Comparison of ENCODE assay signal across 26 cellular contexts in the genomic region with DNA sequence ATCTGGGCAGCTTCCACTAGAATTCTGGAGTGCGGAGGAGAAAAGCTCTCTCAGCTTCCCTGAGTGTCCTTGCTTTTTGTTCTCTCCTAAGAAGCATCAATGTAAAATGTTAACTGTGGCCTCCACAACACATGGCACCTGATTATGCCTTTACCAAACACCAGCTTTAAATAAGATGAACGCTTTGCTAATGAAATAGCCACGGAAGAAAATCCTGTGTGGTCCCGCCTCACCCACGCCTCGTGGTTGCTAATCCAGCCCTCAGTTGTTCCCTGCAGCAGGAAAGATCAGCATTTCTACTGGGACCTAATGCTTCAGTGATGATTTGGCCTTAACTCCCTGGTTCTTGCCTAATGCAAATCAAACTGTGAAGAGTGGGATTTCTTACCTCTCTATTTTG. TPM values are rescaled to one million over a fixed set of nuclear protein-coding genes. Genes with fewer than 3 reads are reported as not detected.
DNase-seq lines count a peak whose midpoint lies in the region; FAIRE-seq and TF ChIP-seq lines count a peak whose summit lies in the region.
"Had no signal": no experiment of that assay in that cellular context is flagged by ENCODE, and none has a peak within 500 bp of the region (broad histone marks: within the 10 kb centered on the region; RNA-seq: fewer than 3 reads in every experiment).

No MANE protein-coding gene starts in this region.

- no peak overlapping the region for H3K14ac ChIP-seq in H1 (ENCODE audit: insufficient read length)

- H3K27ac ChIP-seq in breast epithelium (peak overlapping the region; percentile 52 to 69), H1 (ENCODE audit: low read depth, low read length) (no peak overlapping the region), neutrophil (peak overlapping the region; percentile 84), thyroid gland (peak overlapping the region in 2 of 3 donors; percentile 5 to 20)
- H3K27ac ChIP-seq: brain microvascular endothelial cell, PC-9 had no signal

- H3K4me1 ChIP-seq in breast epithelium = peaks cover 0 to 2% of the 10 kb centered on the region in 2 donors
- H3K4me1 ChIP-seq in H1 (replicated peaks in 1 of 4; ENCODE audit: control insufficient read depth in 3 of 4, insufficient read depth in 4 of 4, low read length in 3 of 4) = peaks cover 0 to 2% (median under 1%) of the 10 kb centered on the region in 4 experiments; a peak in 3 of 7 replicates
- peaks cover 76 to 78% of the 10 kb centered on the region in 2 experiments for H3K4me1 ChIP-seq in neutrophil (ENCODE audit: control insufficient read depth in 1 of 2, insufficient read depth in 1 of 2, low read depth in 1 of 2, low read length in 1 of 2)
- H3K4me1 ChIP-seq in thyroid gland = no peaks in the 10 kb centered on the region

- H3K4me3 Mint-ChIP-seq in MCF 10A (ENCODE audit: unreplicated experiment) = no peak overlapping the region
- H3K4me3 Mint-ChIP-seq: activated CD8-positive, alpha-beta T cell treated with anti-CD3 and anti-CD28 coated beads, Interleukin-2, amount 10 ng/mL, durations not matched to agents 7 days and 5 days; CD8-positive, alpha-beta T cell; effector memory CD8-positive, alpha-beta T cell; naive B cell; T-cell had no signal

- no peak overlapping the region for H2AK5ac ChIP-seq in H1 (ENCODE audit: low read depth, low read length)

- BruUV-seq in MCF 10A (replicated peaks; lab: Mats Ljungman, UMichigan) = no TSS peak

- H2BK20ac ChIP-seq in H1 (ENCODE audit: low read length) = no peak overlapping the region

- H3K56ac ChIP-seq in H1 (replicated peaks; ENCODE audit: insufficient read length, low read depth, low read length) = no peak overlapping the region

- CTCF ChIA-PET in MCF 10A (lab: Yijun Ruan, JAX) = no interaction called here
- CTCF ChIA-PET in H1 (lab: Charles Lee; ENCODE audit: partially characterized antibody) = no interaction called here

- 0 out of 2 replicates have a peak overlapping the region, but pooled peaks have one; percentile 70 for H2AFZ ChIP-seq in H1 (ENCODE audit: low read length)
- H2AFZ ChIP-seq: PC-9 had no signal

- TF ChIP-seq EP300 in H1 (IDR thresholded peaks at IDR 0.05; ENCODE audit: borderline replicate concordance in 1 of 2, low read depth in 2 of 2, low read length in 2 of 2) = no peak

- no peak overlapping the region for H3K4me3 ChIP-seq in breast epithelium
- no peak overlapping the region for H3K4me3 ChIP-seq in H1 (ENCODE audit: extremely low read depth in 1 of 4, insufficient read depth in 2 of 4, low read depth in 3 of 4, low read length in 4 of 4)
- H3K4me3 ChIP-seq in neutrophil (ENCODE audit: low read depth in 1 of 2, low read length in 1 of 2) = no peak overlapping the region
- no peak overlapping the region for H3K4me3 ChIP-seq in thyroid gland (replicated peaks in 1 of 3)
- H3K4me3 ChIP-seq: PC-9, transverse colon had no signal

- H4K5ac ChIP-seq in H1 (ENCODE audit: insufficient read length, low read depth, low read length) = no peak overlapping the region

- no peak for FAIRE-seq in H1 (lab: Jason Lieb, UNC)
- FAIRE-seq: colon, kidney had no signal

- H3K18ac ChIP-seq in H1 (ENCODE audit: extremely low read depth, low read length) = no peak overlapping the region

- H3K23ac ChIP-seq in H1 (ENCODE audit: insufficient read length) = no peak overlapping the region

- H3K79me1 ChIP-seq in H1 (ENCODE audit: low read depth, low read length) = no peaks in the 10 kb centered on the region

- no peak overlapping the region for H3K9ac ChIP-seq in H1 (replicated peaks in 1 of 4; ENCODE audit: extremely low read depth in 1 of 4, low read depth in 3 of 4, low read length in 3 of 4)

- no peak overlapping the region for H4K91ac ChIP-seq in H1 (replicated peaks; ENCODE audit: insufficient read length, low read length)

- POLR2A ChIA-PET in MCF 10A (lab: Yijun Ruan, JAX) (no interaction called here), H1 (lab: Charles Lee; ENCODE audit: partially characterized antibody) (no interaction called here)

- H3K9me3 ChIP-seq in breast epithelium (no peaks in the 10 kb centered on the region), H1 (ENCODE audit: insufficient read depth in 2 of 2, low read depth in 1 of 2, low read length in 1 of 2) (no peaks in the 10 kb centered on the region), neutrophil (no peaks in the 10 kb centered on the region), thyroid gland (no peaks in the 10 kb centered on the region)
- H3K9me3 ChIP-seq: transverse colon had no signal

- no peak overlapping the region for H3K4me2 ChIP-seq in H1 (ENCODE audit: insufficient read depth in 1 of 2, low read depth in 2 of 2, low read length in 2 of 2)
- H3K4me2 ChIP-seq: PC-9 had no signal

- no peak for TF ChIP-seq RAD21 in H1 (IDR thresholded peaks at IDR 0.05 in 1 of 2, conservative IDR thresholded peaks at IDR 0.05 in 1 of 2; ENCODE audit: low read depth in 2 of 2, low read length in 2 of 2)

- intact Hi-C loops in breast epithelium (cut with DNase I; ENCODE audit: low total_unique reads) = no loop called here
- intact Hi-C loops in MCF 10A (cut with micrococcal nuclease) = loop anchor here (10.0 kb wide), 1 partner anchor 145 kb away; no protein-coding TSS in a partner anchor
- intact Hi-C loops in thyroid gland (cut with DNase I) = loop anchor here (10.0 kb wide), 3 partner anchors 165 to 635 kb away; no protein-coding TSS in a partner anchor

- H2BK120ac ChIP-seq in H1 (replicated peaks; ENCODE audit: low read depth, low read length) = no peak overlapping the region

- TF ChIP-seq POLR2A in breast epithelium (IDR thresholded peaks at IDR 0.05) (no peak), H1 (IDR thresholded peaks at IDR 0.05; ENCODE audit: control extremely low read depth in 1 of 2, low read depth in 2 of 2, low read length in 2 of 2) (no peak), thyroid gland (IDR thresholded peaks at IDR 0.05) (no peak)

- no peaks in the 10 kb centered on the region; the same call in 1 of the 2 replicates for H3K23me2 ChIP-seq in H1 (ENCODE audit: low read depth, low read length)

- H2BK12ac ChIP-seq in H1 (ENCODE audit: low read depth, low read length) = no peak overlapping the region

- no peaks in the 10 kb centered on the region for H3K36me3 Mint-ChIP-seq in MCF 10A (ENCODE audit: insufficient read depth, unreplicated experiment)
- H3K36me3 Mint-ChIP-seq: CD8-positive, alpha-beta T cell; naive B cell; T-cell had no signal

- no peak overlapping the region for H2BK5ac ChIP-seq in H1 (ENCODE audit: low read depth, low read length)

- no peak overlapping the region for H4K8ac ChIP-seq in H1 (ENCODE audit: extremely low read depth, insufficient read depth, low read length)

- no peak overlapping the region for H3K27ac Mint-ChIP-seq in MCF 10A (ENCODE audit: low read depth, unreplicated experiment)
- H3K27ac Mint-ChIP-seq: activated CD8-positive, alpha-beta T cell treated with anti-CD3 and anti-CD28 coated beads, Interleukin-2, amount 10 ng/mL, durations not matched to agents 7 days and 5 days; CD8-positive, alpha-beta T cell; effector memory CD8-positive, alpha-beta T cell; naive B cell; T-cell had no signal

- H3K4ac ChIP-seq in H1 (replicated peaks; ENCODE audit: insufficient read length, low read depth, low read length) = no peak overlapping the region

- H3K4me1 Mint-ChIP-seq in MCF 10A (ENCODE audit: insufficient read depth, unreplicated experiment) = peaks cover under 1% of the 10 kb centered on the region

- DNase-seq in breast epithelium (ENCODE audit: low spot score in 2 of 2) = no peak
- no peak for DNase-seq in MCF 10A (ENCODE audit: unreplicated experiment)
- DNase-seq in H1 (ENCODE audit: low read depth in 1 of 2, low spot score in 2 of 2) = no peak
- no peak for DNase-seq in thyroid gland
- DNase-seq in activated CD4-positive, alpha-beta T cell treated with anti-CD3 and anti-CD28 coated beads, Interleukin-2, amount 50 U/mL, for 1 hour = no peak
- DNase-seq in 8988T = no peak
- DNase-seq in GM20000 (ENCODE audit: low spot score) = no peak
- DNase-seq: activated CD8-positive, alpha-beta T cell treated with anti-CD3 and anti-CD28 coated beads, Interleukin-2, amount 10 ng/mL, durations not matched to agents 7 days and 5 days; activated T-cell treated with anti-CD3 and anti-CD28 coated beads for 4 hours; brain microvascular endothelial cell; CD8-positive, alpha-beta T cell; DMS 273 treated with DMSO at 0.1 percent for 48 hours; effector memory CD8-positive, alpha-beta T cell; kidney; naive B cell; NCI-H1436; NCI-H510A; occipital lobe; PC-9; retina; stimulated activated CD4-positive, alpha-beta T cell treated with anti-CD3 and anti-CD28 coated beads, Interleukin-4, amount 100 ng/mL, for 4 hours; stimulated activated naive CD4-positive, alpha-beta T cell; T-cell; transverse colon had no signal

- H2BK15ac ChIP-seq in H1 (ENCODE audit: low read length) = no peak overlapping the region

- no peak for TF ChIP-seq CTCF in breast epithelium (IDR thresholded peaks at IDR 0.05)
- no peak for TF ChIP-seq CTCF in MCF 10A (IDR thresholded peaks at IDR 0.05; ENCODE audit: unreplicated experiment)
- TF ChIP-seq CTCF in H1 (IDR thresholded peaks at IDR 0.05; ENCODE audit: control extremely low read depth in 1 of 3, insufficient read depth in 1 of 3, low read depth in 1 of 3, low read length in 3 of 3) = no peak
- no peak for TF ChIP-seq CTCF in neutrophil (IDR thresholded peaks at IDR 0.05)
- TF ChIP-seq CTCF in thyroid gland (IDR thresholded peaks at IDR 0.05) = no peak
- TF ChIP-seq CTCF in GM20000 (IDR thresholded peaks at IDR 0.05; ENCODE audit: extremely low read depth, missing control alignments) = no peak

- WGBS in H1 (ENCODE audit: extremely low coverage in 1 of 2, insufficient coverage in 1 of 2, insufficient read length in 1 of 2, insufficient replicate concordance in 2 of 2, low coverage in 1 of 2, low lambda C conversion rate in 2 of 2, missing lambda C conversion rate in 1 of 2), 2 experiments = 95% methylated on average over 6 of the region's 6 CpGs; no CpG with 5 or more reads in 1 of the 2 experiments
- WGBS in thyroid gland, 2 donors = 73 to 83% methylated on average over 6 of the region's 6 CpGs

- no peaks in the 10 kb centered on the region for H3K79me2 ChIP-seq in H1 (ENCODE audit: control insufficient read depth in 1 of 2, insufficient read depth in 2 of 2, low read length in 2 of 2)

- H3K27me3 Mint-ChIP-seq in MCF 10A (ENCODE audit: insufficient read depth, unreplicated experiment) = no peaks in the 10 kb centered on the region

- no peaks in the 10 kb centered on the region for H3K9me3 Mint-ChIP-seq in MCF 10A (ENCODE audit: unreplicated experiment)
- H3K9me3 Mint-ChIP-seq: CD8-positive, alpha-beta T cell; effector memory CD8-positive, alpha-beta T cell; naive B cell; T-cell had no signal

- H3K36me3 ChIP-seq in breast epithelium (no peaks in the 10 kb centered on the region), H1 (ENCODE audit: control insufficient read depth in 2 of 4, insufficient read depth in 4 of 4, low read length in 3 of 4) (no peaks in the 10 kb centered on the region), neutrophil (no peaks in the 10 kb centered on the region), thyroid gland (no peaks in the 10 kb centered on the region)
- H3K36me3 ChIP-seq: brain microvascular endothelial cell, transverse colon had no signal

- no peaks in the 10 kb centered on the region for H3K27me3 ChIP-seq in breast epithelium
- no peaks in the 10 kb centered on the region; a peak in 1 of 7 replicates for H3K27me3 ChIP-seq in H1 (replicated peaks in 1 of 4; ENCODE audit: control insufficient read depth in 3 of 4, extremely low read depth in 1 of 4, insufficient read depth in 3 of 4, low read length in 3 of 4)
- no peaks in the 10 kb centered on the region for H3K27me3 ChIP-seq in neutrophil
- H3K27me3 ChIP-seq in thyroid gland = no peaks in the 10 kb centered on the region
- H3K27me3 ChIP-seq: brain microvascular endothelial cell, transverse colon had no signal

- no peaks in the 10 kb centered on the region for H4K20me1 ChIP-seq in H1 (replicated peaks in 1 of 2; ENCODE audit: control insufficient read depth in 1 of 2, insufficient read depth in 2 of 2, low read length in 2 of 2)

RNA-seq across cellular contexts. Expression of gene ERG, which starts 1.8 kb away (rescaled TPM):
- total RNA-seq in breast epithelium (10 to 100 TPM; 12.2 to 21.0 (median 14.0) TPM), MCF 10A (2022) (not detected in 2 replicates), thyroid gland (10 to 100 TPM in 3 of 4 donors, 1 to 10 TPM in 1; 9.9 to 25.1 (median 18.2) TPM)
- 3.0 and 3.1 TPM in 2 replicates for total RNA-seq in H1 (2021; fragmentation: NEBNext Ultra II Directional; extraction: Animal tissue kit (Norgen Biotek cat#: 25700))
- 1.0 and 1.1 TPM in 2 replicates for polyA plus RNA-seq in H1 (2011; rRNA removed)
- polyA plus RNA-seq in H1 (2011; cell fraction: cytosol; rRNA removed) = 0.71 TPM
- polyA plus RNA-seq in H1 (2011; cell fraction: nucleus; rRNA removed) = 2.3 TPM
- polyA plus RNA-seq in H1 (2012, experiment 1 of 2) = 1.1 to 1.7 TPM (median 1.4 TPM) in 4 replicates
- polyA plus RNA-seq in H1 (2012, experiment 2 of 2) = 0.35 TPM
- polyA plus RNA-seq in H1 (2013, experiment 1 of 2) = 2.5 TPM
- polyA plus RNA-seq in H1 (2013, experiment 2 of 2) = 2.3 TPM
- 1.1 and 5.0 TPM in 2 replicates for polyA minus RNA-seq in H1 (2011; rRNA and poly(A)+ RNA removed)
- 0.37 TPM for polyA minus RNA-seq in H1 (2011; cell fraction: cytosol; rRNA and poly(A)+ RNA removed)
- polyA minus RNA-seq in H1 (2011; cell fraction: nucleus; rRNA and poly(A)+ RNA removed) = 0.70 TPM
- total RNA-seq: activated CD8-positive, alpha-beta T cell treated with anti-CD3 and anti-CD28 coated beads, Interleukin-2, amount 10 ng/mL, durations not matched to agents 7 days and 5 days; CD8-positive, alpha-beta T cell; PC-9 had no signal
